ENCODE assay signal across 8 cellular contexts in genomic region chr7:64665980-64666674, GRCh38. TPM values are rescaled to one million over a fixed set of nuclear protein-coding genes. Genes with fewer than 3 reads are reported as not detected.
DNase-seq lines count a peak whose midpoint lies in the region; TF ChIP-seq lines count a peak whose summit lies in the region.

TSS of gene ZNF107 (plus strand) at chr7:64666133. CDS start at chr7:64666283, 150 bp downstream.

- H3K4me3 ChIP-seq in NB4 (ENCODE audit: low read depth, low read length) (peak within 1 kb of the TSS; percentile 92), SK-N-MC (peak within 1 kb of the TSS; percentile 88)

- H3K27me3 Mint-ChIP-seq in HFFc6 (ENCODE audit: insufficient read depth): peaks cover 1% of the 10 kb centered on the region
- no peaks in the 10 kb centered on the region for H3K27me3 Mint-ChIP-seq in activated naive CD4-positive, alpha-beta T cell treated with anti-CD3 and anti-CD28 coated beads, Interleukin-2, amount 10 ng/mL, durations not matched to agents 7 days and 5 days

- peaks cover 27% of the 10 kb centered on the region for H3K36me3 ChIP-seq in SK-N-MC (ENCODE audit: insufficient read depth, low read length)

- TF ChIP-seq CTCF in HFFc6 (IDR thresholded peaks at IDR 0.05) (no peak), NB4 (IDR thresholded peaks at IDR 0.05; ENCODE audit: low read depth, low read length) (no peak)

- CTCF ChIA-PET in activated naive CD4-positive, alpha-beta T cell treated with anti-CD3 and anti-CD28 coated beads, Interleukin-2, amount 10 ng/mL, durations not matched to agents 7 days and 5 days (lab: Charles Lee): interaction anchor here (1.2 kb wide), 1 partner anchor 237 kb away, joined by 3 read pairs; the partner anchor contains the start of gene ZNF273

- peak within 1 kb of the TSS; percentile 98 for H3K4me3 Mint-ChIP-seq in HFFc6
- peak within 1 kb of the TSS; percentile 94 for H3K4me3 Mint-ChIP-seq in activated naive CD4-positive, alpha-beta T cell treated with anti-CD3 and anti-CD28 coated beads, Interleukin-2, amount 10 ng/mL, durations not matched to agents 7 days and 5 days

- peaks cover 18% of the 10 kb centered on the region for H3K36me3 Mint-ChIP-seq in HFFc6 (ENCODE audit: low read depth)
- peaks cover 46% of the 10 kb centered on the region for H3K36me3 Mint-ChIP-seq in activated naive CD4-positive, alpha-beta T cell treated with anti-CD3 and anti-CD28 coated beads, Interleukin-2, amount 10 ng/mL, durations not matched to agents 7 days and 5 days

- 0 out of 2 replicates have a peak, but pooled peaks cover 5% of the 10 kb centered on the region for H3K9me3 ChIP-seq in SK-N-MC (ENCODE audit: low read depth, low read length)

- TF ChIP-seq POLR2A in NB4 (IDR thresholded peaks at IDR 0.05; ENCODE audit: extremely low read depth, insufficient read length): peak; percentile 87

- H3K9me3 Mint-ChIP-seq in HFFc6: peaks cover 11% of the 10 kb centered on the region
- H3K9me3 Mint-ChIP-seq in activated naive CD4-positive, alpha-beta T cell treated with anti-CD3 and anti-CD28 coated beads, Interleukin-2, amount 10 ng/mL, durations not matched to agents 7 days and 5 days: peaks cover 33% of the 10 kb centered on the region

- DNase-seq in GM04503 (ENCODE audit: low read depth) (peak; percentile 79), HFFc6 (peak; percentile 96), NB4 (ENCODE audit: low read depth) (peak; percentile 98), SK-N-MC (ENCODE audit: low read depth, low spot score) (peak; percentile 24), globus pallidus (ENCODE audit: low spot score) (peak; percentile 95), nucleus accumbens (lab: John Stamatoyannopoulos, UW) (peak; percentile 62 to 96 (median 90))
- peak; percentile 93 for DNase-seq in activated naive CD4-positive, alpha-beta T cell treated with anti-CD3 and anti-CD28 coated beads, Interleukin-2, amount 10 ng/mL, durations not matched to agents 7 days and 5 days

- H3K4me1 Mint-ChIP-seq in HFFc6 (ENCODE audit: low read depth): peaks cover 17% of the 10 kb centered on the region
- peaks cover 32% of the 10 kb centered on the region for H3K4me1 Mint-ChIP-seq in activated naive CD4-positive, alpha-beta T cell treated with anti-CD3 and anti-CD28 coated beads, Interleukin-2, amount 10 ng/mL, durations not matched to agents 7 days and 5 days

- H3K27ac ChIP-seq in SK-N-MC (no peak within 1 kb of the TSS), temporal lobe (ENCODE audit: low read depth, low read length) (no peak within 1 kb of the TSS)

- H3K9ac ChIP-seq in SK-N-MC (ENCODE audit: insufficient read length): peak within 1 kb of the TSS; percentile 83

- peak within 1 kb of the TSS; percentile 97 for H3K27ac Mint-ChIP-seq in HFFc6
- peak within 1 kb of the TSS; percentile 97 for H3K27ac Mint-ChIP-seq in activated naive CD4-positive, alpha-beta T cell treated with anti-CD3 and anti-CD28 coated beads, Interleukin-2, amount 10 ng/mL, durations not matched to agents 7 days and 5 days

RNA-seq across cellular contexts. Expression of gene ZNF107, which starts in this region (rescaled TPM):
- 1 to 10 TPM; 2.5 to 3.9 (median 3.4) TPM for total RNA-seq in HFFc6 (2021; fragmentation: NEBNext Ultra II Directional; extraction: Animal tissue kit (Norgen Biotek cat#: 25700))
- total RNA-seq in temporal lobe: 10.6 TPM

Comparison
In these comparisons a context has a peak if more than half of its experiments do, and no peak if none do; other contexts are left out.
1. DNase-seq: peak in every context shown above with its lines; median percentile 98 in NB4; 96 in HFFc6; 95 in globus pallidus; 93 in activated naive CD4-positive, alpha-beta T cell treated with anti-CD3 and anti-CD28 coated beads, Interleukin-2, amount 10 ng/mL, durations not matched to agents 7 days and 5 days; 90 in nucleus accumbens; 79 in GM04503; 24 in SK-N-MC.